In the genomic region with DNA sequence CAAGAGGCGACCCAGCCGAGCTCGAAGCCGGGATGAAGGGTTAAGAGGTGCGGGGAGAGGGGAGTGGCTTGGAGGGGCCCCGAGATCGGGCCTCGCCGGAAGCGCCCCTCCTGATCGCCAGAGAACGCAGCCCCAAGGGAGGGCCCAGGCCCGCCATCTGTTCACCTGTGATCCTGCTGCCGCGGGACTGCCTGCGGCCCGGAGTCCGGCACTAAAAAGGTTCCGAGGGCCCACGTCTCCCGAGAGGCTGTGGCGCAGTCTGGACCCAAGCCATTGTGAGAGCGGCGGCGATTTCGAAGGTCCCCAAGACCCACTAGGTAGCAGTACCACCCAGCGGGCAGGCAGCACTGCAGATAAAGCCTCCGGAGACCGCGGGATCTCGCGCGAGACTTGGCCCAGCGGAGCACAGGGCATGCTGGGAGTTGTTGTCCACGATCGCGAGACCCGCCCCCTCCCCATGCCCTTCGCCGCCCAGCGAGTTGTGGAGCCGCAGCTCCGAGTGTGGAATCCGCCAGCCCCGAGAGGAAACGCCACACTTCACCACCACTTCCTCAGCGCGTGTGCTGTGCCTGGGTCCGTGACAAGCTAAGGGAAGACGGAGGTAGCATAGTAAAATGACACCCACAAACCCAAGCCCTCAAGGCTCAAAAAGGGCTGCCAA, we compare ENCODE assay signal across 1 cellular context.
TF ChIP-seq lines count a peak whose summit lies in the region.

A gene with protein sequence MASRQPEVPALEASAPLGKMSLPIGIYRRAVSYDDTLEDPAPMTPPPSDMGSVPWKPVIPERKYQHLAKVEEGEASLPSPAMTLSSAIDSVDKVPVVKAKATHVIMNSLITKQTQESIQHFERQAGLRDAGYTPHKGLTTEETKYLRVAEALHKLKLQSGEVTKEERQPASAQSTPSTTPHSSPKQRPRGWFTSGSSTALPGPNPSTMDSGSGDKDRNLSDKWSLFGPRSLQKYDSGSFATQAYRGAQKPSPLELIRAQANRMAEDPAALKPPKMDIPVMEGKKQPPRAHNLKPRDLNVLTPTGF (minus strand): TSS at position 328 of the 661 bp plus-strand sequence. CDS start 2,256 bp downstream, outside the sequence.

TF ChIP-seq in neural cell, 6 proteins besides CTCF, POLR2A, EP300 and RAD21 (continued from another document):
- TF ChIP-seq SMC3 (conservative IDR thresholded peaks at IDR 0.05; ENCODE audit: poor library complexity) (peak; percentile 64), TAF1 (IDR thresholded peaks at IDR 0.05; ENCODE audit: low read depth) (peak; percentile 93), EZH2 (IDR thresholded peaks at IDR 0.05; ENCODE audit: borderline replicate concordance, insufficient read depth, low read length, poor library complexity, severe bottlenecking) (no peak), POLR2AphosphoS5 (IDR thresholded peaks at IDR 0.05) (peak; percentile 98), MXI1 (conservative IDR thresholded peaks at IDR 0.05; ENCODE audit: poor library complexity, severe bottlenecking) (peak; percentile 87)
